ENCODE assay signal across 8 cellular contexts in the genomic region with DNA sequence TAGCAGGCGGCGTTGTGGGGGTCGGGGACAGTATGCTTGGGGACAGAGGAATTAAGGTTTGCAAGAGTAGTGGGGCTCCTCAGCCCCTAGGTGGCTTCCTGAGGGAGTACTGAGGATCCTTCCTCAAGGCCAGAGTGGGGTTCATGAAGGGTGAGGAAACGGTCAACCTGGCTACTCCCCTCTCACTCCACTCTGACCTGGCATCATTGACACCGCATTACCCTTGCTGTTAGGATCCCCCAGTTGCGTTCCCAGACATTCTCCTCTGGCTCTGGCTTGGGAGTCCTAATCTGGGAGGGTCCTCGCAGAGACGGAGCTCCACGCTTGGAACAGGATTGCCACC. TPM values are rescaled to one million over a fixed set of nuclear protein-coding genes. Genes with fewer than 3 reads are reported as not detected.
DNase-seq lines count a peak whose midpoint lies in the region; ATAC-seq, FAIRE-seq and TF ChIP-seq lines count a peak whose summit lies in the region.

No MANE protein-coding gene starts in this region.

- H3K27ac Mint-ChIP-seq in Caco-2 (ENCODE audit: unreplicated experiment) = no peak overlapping the region

- FAIRE-seq in bronchial epithelial cell (lab: Jason Lieb, UNC) = no peak

- POLR2A ChIA-PET in Caco-2 (lab: Charles Lee) = no interaction called here

- H3K36me3 Mint-ChIP-seq in Caco-2 (ENCODE audit: insufficient read depth, unreplicated experiment) = no peaks in the 10 kb centered on the region

- no peaks in the 10 kb centered on the region; the same call in none of the 2 replicates for H3K27me3 ChIP-seq in Caco-2 (replicated peaks; ENCODE audit: control insufficient read depth, insufficient read depth, low read length)
- H3K27me3 ChIP-seq in bronchial epithelial cell (ENCODE audit: control insufficient read depth, insufficient read depth, low read length) = no peaks in the 10 kb centered on the region
- H3K27me3 ChIP-seq in muscle layer of duodenum (ENCODE audit: low read depth, low read length) = no peaks in the 10 kb centered on the region

- TF ChIP-seq CTCF in Caco-2 (IDR thresholded peaks at IDR 0.05; ENCODE audit: insufficient read depth in 1 of 2, low read depth in 1 of 2, low read length in 1 of 2, severe bottlenecking in 1 of 2, unreplicated experiment in 1 of 2) (peak in 1 of 2 experiments; percentile 26), bronchial epithelial cell (IDR thresholded peaks at IDR 0.05; ENCODE audit: insufficient read depth, low read length, severe bottlenecking) (peak; percentile 5)

- peak overlapping the region; percentile 91 for H3K4me3 Mint-ChIP-seq in Caco-2 (ENCODE audit: unreplicated experiment)

- no peaks in the 10 kb centered on the region for H3K9me3 Mint-ChIP-seq in Caco-2 (ENCODE audit: unreplicated experiment)

- peaks cover 6% of the 10 kb centered on the region; the same call in 1 of the 2 replicates for H3K4me1 ChIP-seq in Caco-2
- H3K4me1 ChIP-seq in muscle layer of duodenum (ENCODE audit: control insufficient read depth in 1 of 2, insufficient read depth in 2 of 2, low read length in 2 of 2) = peaks cover 0 to 16% of the 10 kb centered on the region in 2 donors

- intact Hi-C loops in Caco-2 (cut with micrococcal nuclease; ENCODE audit: unreplicated experiment) = loop anchor here (2.0 kb wide), 1 partner anchor 101 kb away; no protein-coding TSS in a partner anchor

- H3K27ac ChIP-seq in muscle layer of duodenum (ENCODE audit: low read length) = no peak overlapping the region

- H3K4me3 ChIP-seq in Caco-2 (ENCODE audit: low read depth, low read length) (peak overlapping the region; percentile 76), bronchial epithelial cell (ENCODE audit: low read depth, low read length) (peak overlapping the region; percentile 71), muscle layer of duodenum (ENCODE audit: low read depth in 1 of 2, low read length in 2 of 2) (peak overlapping the region; percentile 52 to 91)

- CTCF ChIA-PET in Caco-2 (lab: Charles Lee) = interaction anchor here (0.6 to 1.9 kb wide), 4 partner anchors 148 to 360 kb away, joined by 3 to 8 read pairs (median 6); no protein-coding TSS in a partner anchor

- no peaks in the 10 kb centered on the region for H3K36me3 ChIP-seq in Caco-2 (ENCODE audit: control insufficient read depth, insufficient read depth, low read length)
- H3K36me3 ChIP-seq in bronchial epithelial cell (ENCODE audit: control insufficient read depth, insufficient read depth, low read length) = no peaks in the 10 kb centered on the region
- no peaks in the 10 kb centered on the region for H3K36me3 ChIP-seq in muscle layer of duodenum (ENCODE audit: control insufficient read depth in 1 of 2, insufficient read depth in 2 of 2, low read length in 2 of 2)

- H3K27me3 Mint-ChIP-seq in Caco-2 (ENCODE audit: insufficient read depth, unreplicated experiment) = peaks cover 12% of the 10 kb centered on the region

- DNase-seq in Caco-2 (peak in 1 of 2 experiments; percentile 25), bronchial epithelial cell (ENCODE audit: low read depth) (no peak), NCI-H2029 (lab: John Stamatoyannopoulos, UW) (no peak), DMS53 (lab: John Stamatoyannopoulos, UW) (no peak), NCI-H128 (lab: John Stamatoyannopoulos, UW; ENCODE audit: unreplicated experiment) (no peak)

- BruUV-seq in Caco-2 (replicated peaks; lab: Mats Ljungman, UMichigan) = no TSS peak

- H3K4me1 Mint-ChIP-seq in Caco-2 (ENCODE audit: low read depth, unreplicated experiment) = peaks cover 7% of the 10 kb centered on the region

- H3K9me3 ChIP-seq in Caco-2 (no peaks in the 10 kb centered on the region), muscle layer of duodenum (ENCODE audit: control insufficient read depth in 1 of 2, low read length in 2 of 2) (no peaks in the 10 kb centered on the region)

- ATAC-seq in HG03439 (IDR thresholded peaks at IDR 0.05; ENCODE audit: unreplicated experiment) = peak; percentile 1
- ATAC-seq in GM21786 (IDR thresholded peaks at IDR 0.05; ENCODE audit: unreplicated experiment) = no peak

RNA-seq across cellular contexts. Expression of gene EPHB6, which starts 0.5 kb away (rescaled TPM):
- total RNA-seq in Caco-2 (2022) (2.7 and 3.9 TPM in 2 replicates), bronchial epithelial cell (under 0.01 and 0.77 TPM in 2 replicates)

RNA-seq across cellular contexts. Expression of gene TRPV6, which starts 30.2 kb away (rescaled TPM):
- 2.3 and 4.0 TPM in 2 replicates for total RNA-seq in Caco-2 (2022)
- under 0.01 and 0.26 TPM in 2 replicates for total RNA-seq in bronchial epithelial cell
